8 cellular contexts compared by ENCODE assay signal in the genomic region with DNA sequence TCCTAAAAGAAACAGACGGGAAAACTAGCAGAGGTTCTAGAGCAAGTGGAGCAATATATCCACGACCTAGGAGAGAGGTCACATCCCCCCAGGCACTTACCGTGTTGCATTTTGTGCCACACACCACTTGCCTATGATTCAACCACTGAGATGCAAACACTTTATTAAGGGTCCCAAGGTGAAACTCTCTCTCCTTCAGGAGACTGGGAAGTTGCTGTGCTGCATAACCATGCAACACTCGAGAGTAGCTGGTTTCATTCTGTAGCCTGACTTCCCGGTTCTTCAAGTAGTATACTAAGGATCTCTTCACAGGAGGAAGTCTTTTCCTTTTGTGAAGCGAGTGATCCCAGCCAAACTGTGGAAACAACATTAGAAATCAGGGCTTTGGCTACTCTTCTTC. TPM values are rescaled to one million over a fixed set of nuclear protein-coding genes. Genes with fewer than 3 reads are reported as not detected.
DNase-seq lines count a peak whose midpoint lies in the region; ATAC-seq and TF ChIP-seq lines count a peak whose summit lies in the region.

No MANE protein-coding gene starts in this region.

- no peaks in the 10 kb centered on the region for H3K9me3 ChIP-seq in OCI-LY3 (ENCODE audit: insufficient read depth, low read length)
- no peaks in the 10 kb centered on the region for H3K9me3 ChIP-seq in psoas muscle
- no peaks in the 10 kb centered on the region for H3K9me3 ChIP-seq in gastroesophageal sphincter

- H3K9ac ChIP-seq in OCI-LY3 (ENCODE audit: low read length): peak overlapping the region; percentile 99

- no peak for TF ChIP-seq POLR2A in gastroesophageal sphincter (IDR thresholded peaks at IDR 0.05)

- no peak for DNase-seq in epithelial cell of prostate (ENCODE audit: low read depth, low spot score)
- DNase-seq in psoas muscle: no peak
- DNase-seq in kidney glomerular epithelial cell (lab: John Stamatoyannopoulos, UW): no peak

- H3K27ac ChIP-seq in OCI-LY3 (ENCODE audit: low read length) (peak overlapping the region; percentile 87), epithelial cell of prostate (peak overlapping the region; percentile 87), psoas muscle (peak overlapping the region; percentile 97), gastroesophageal sphincter (peak overlapping the region in 1 of 4 donors; percentile 88)

- TF ChIP-seq EP300 in gastroesophageal sphincter (IDR thresholded peaks at IDR 0.05): no peak

- H3K4me2 ChIP-seq in OCI-LY3 (ENCODE audit: low read length): peak overlapping the region; percentile 97

- intact Hi-C loops in psoas muscle (cut with DNase I): loop anchor here (5.0 kb wide), 2 partner anchors 52 to 127 kb away; a partner anchor contains a TSS

- H3K4me3 ChIP-seq in GM08714 (ENCODE audit: low read length) (peak overlapping the region; percentile 88), OCI-LY3 (ENCODE audit: low read length) (peak overlapping the region; percentile 97), psoas muscle (peak overlapping the region; percentile 83), gastroesophageal sphincter (peak overlapping the region in 1 of 2 donors; percentile 64)

- no peak for ATAC-seq in psoas muscle
- no peak for ATAC-seq in gastroesophageal sphincter
- ATAC-seq in HG03135 (IDR thresholded peaks at IDR 0.05; ENCODE audit: unreplicated experiment): no peak
- no peak for ATAC-seq in HG02798 (IDR thresholded peaks at IDR 0.05; ENCODE audit: poor library complexity, unreplicated experiment)

- H3K36me3 ChIP-seq in OCI-LY3 (replicated peaks; ENCODE audit: low read depth, low read length) (peaks cover 32% of the 10 kb centered on the region), psoas muscle (ENCODE audit: insufficient read depth in 1 of 2, low read depth in 1 of 2) (peaks cover 6 to 31% of the 10 kb centered on the region in 2 donors), gastroesophageal sphincter (peaks cover 0 to 41% of the 10 kb centered on the region in 2 donors)

- peaks cover 53% of the 10 kb centered on the region for H4K20me1 ChIP-seq in OCI-LY3 (ENCODE audit: insufficient read depth, low read length)

- H3K4me1 ChIP-seq in OCI-LY3 (ENCODE audit: low read length) (peaks cover 42% of the 10 kb centered on the region), psoas muscle (peaks cover 31% of the 10 kb centered on the region), gastroesophageal sphincter (peaks cover 0 to 65% (median 13%) of the 10 kb centered on the region in 3 donors)

- H3K27me3 ChIP-seq in OCI-LY3 (ENCODE audit: low read depth, low read length) (no peaks in the 10 kb centered on the region), psoas muscle (ENCODE audit: insufficient read depth in 3 of 3, low read length in 2 of 3) (no peaks in the 10 kb centered on the region), gastroesophageal sphincter (no peaks in the 10 kb centered on the region)

- peaks cover 65% of the 10 kb centered on the region for H3K79me2 ChIP-seq in OCI-LY3 (ENCODE audit: low read length)

- WGBS in psoas muscle, 3 donors: 44 to 54% (median 48%) methylated on average over 6 of the region's 6 CpGs
- 30 to 44% methylated on average over 3 to 6 of the region's 6 CpGs for WGBS in gastroesophageal sphincter (ENCODE audit: low coverage in 1 of 2), 2 donors

- no peak for TF ChIP-seq CTCF in OCI-LY3 (IDR thresholded peaks at IDR 0.05; ENCODE audit: low read depth, low read length)
- no peak for TF ChIP-seq CTCF in psoas muscle (IDR thresholded peaks at IDR 0.05)
- TF ChIP-seq CTCF in gastroesophageal sphincter (IDR thresholded peaks at IDR 0.05): no peak

- no peak overlapping the region for H2AFZ ChIP-seq in OCI-LY3 (ENCODE audit: low read depth, low read length)

RNA-seq across cellular contexts. Expression of a gene that starts 1.6 kb away (rescaled TPM):
- total RNA-seq in psoas muscle (10 to 100 TPM; 18.0 to 27.1 (median 23.3) TPM), gastroesophageal sphincter (10 to 100 TPM; 17.0 to 27.5 (median 24.4) TPM)
- 10 to 100 TPM; 15.8 to 38.0 (median 18.1) TPM for polyA plus RNA-seq in psoas muscle

RNA-seq across cellular contexts. Expression of a gene that starts 53.9 kb away (rescaled TPM):
- 100 to 1,000 TPM in 1 of 4 donors, 10 to 100 TPM in 3; 55.8 to 126 (median 73.4) TPM for total RNA-seq in psoas muscle
- 100 to 1,000 TPM in 1 of 3 donors, 10 to 100 TPM in 2; 89.6 to 203 (median 92.9) TPM for polyA plus RNA-seq in psoas muscle
- 100 to 1,000 TPM in 1 of 4 donors, 10 to 100 TPM in 3; 49.2 to 101 (median 66.8) TPM for total RNA-seq in gastroesophageal sphincter
